Comparison of ENCODE assay signal across 8 cellular contexts in genomic region chr10:19815478-19816419, GRCh38. TPM values are rescaled to one million over a fixed set of nuclear protein-coding genes. Genes with fewer than 3 reads are reported as not detected.
DNase-seq lines count a peak whose midpoint lies in the region; ATAC-seq and TF ChIP-seq lines count a peak whose summit lies in the region.

No MANE protein-coding gene starts in this region.

- H3K4me3 Mint-ChIP-seq in nephron: peak overlapping the region; percentile 95 to 99 (median 97)
- H3K4me3 Mint-ChIP-seq in activated CD4-positive, alpha-beta memory T cell treated with anti-CD3 and anti-CD28 coated beads for 36 hours: no peak overlapping the region

- TF ChIP-seq CTCF in BE2C (IDR thresholded peaks at IDR 0.05; ENCODE audit: low read depth, low read length) (no peak), foreskin keratinocyte (conservative IDR thresholded peaks at IDR 0.05) (peak; percentile 6), nephron (IDR thresholded peaks at IDR 0.05; ENCODE audit: unreplicated experiment in 3 of 3) (no peak)

- no peaks in the 10 kb centered on the region for H3K36me3 ChIP-seq in BE2C

- peaks cover 43% of the 10 kb centered on the region for H3K4me1 Mint-ChIP-seq in nephron
- H3K4me1 Mint-ChIP-seq in activated CD4-positive, alpha-beta memory T cell treated with anti-CD3 and anti-CD28 coated beads for 36 hours (ENCODE audit: low read depth): peaks cover 5% of the 10 kb centered on the region

- no peaks in the 10 kb centered on the region for H3K4me1 ChIP-seq in BE2C
- peaks cover 6% of the 10 kb centered on the region for H3K4me1 ChIP-seq in foreskin keratinocyte

- H3K4me3 ChIP-seq in BE2C (ENCODE audit: low read depth, low read length): peak overlapping the region; percentile 80

- H3K27ac Mint-ChIP-seq in nephron: peak overlapping the region; percentile 89 to 98 (median 98)
- H3K27ac Mint-ChIP-seq in activated CD4-positive, alpha-beta memory T cell treated with anti-CD3 and anti-CD28 coated beads for 36 hours: no peak overlapping the region
- no peak overlapping the region for H3K27ac Mint-ChIP-seq in activated naive CD4-positive, alpha-beta T cell treated with anti-CD3 and anti-CD28 coated beads, Interleukin-2, amount 50 U/mL, for 72 hours

- ATAC-seq in HG03139 (IDR thresholded peaks at IDR 0.05; ENCODE audit: unreplicated experiment) (peak; percentile 35), foreskin keratinocyte (peak; percentile 69)
- no peak for ATAC-seq in activated naive CD4-positive, alpha-beta T cell treated with anti-CD3 and anti-CD28 coated beads, Interleukin-2, amount 50 U/mL, for 72 hours

- H3K9me3 ChIP-seq in BE2C: no peaks in the 10 kb centered on the region

- H3K36me3 Mint-ChIP-seq in nephron (ENCODE audit: low read depth): peaks cover 5% of the 10 kb centered on the region
- H3K36me3 Mint-ChIP-seq in activated CD4-positive, alpha-beta memory T cell treated with anti-CD3 and anti-CD28 coated beads for 36 hours: peaks cover 2% of the 10 kb centered on the region
- peaks cover 0 to 10% of the 10 kb centered on the region in 2 donors for H3K36me3 Mint-ChIP-seq in activated naive CD4-positive, alpha-beta T cell treated with anti-CD3 and anti-CD28 coated beads, Interleukin-2, amount 50 U/mL, for 72 hours

- CTCF ChIA-PET in activated CD4-positive, alpha-beta memory T cell treated with anti-CD3 and anti-CD28 coated beads for 36 hours (lab: Charles Lee): no interaction called here

- H3K27me3 Mint-ChIP-seq in nephron (ENCODE audit: low read depth): peaks cover 22% of the 10 kb centered on the region
- H3K27me3 Mint-ChIP-seq in activated CD4-positive, alpha-beta memory T cell treated with anti-CD3 and anti-CD28 coated beads for 36 hours: peaks cover 30% of the 10 kb centered on the region

- intact Hi-C loops in activated CD4-positive, alpha-beta memory T cell treated with anti-CD3 and anti-CD28 coated beads for 36 hours (cut with micrococcal nuclease): no loop called here

- peaks cover 36% of the 10 kb centered on the region for H3K27me3 ChIP-seq in BE2C
- H3K27me3 ChIP-seq in foreskin keratinocyte: peaks cover 13% of the 10 kb centered on the region

- POLR2A ChIA-PET in activated CD4-positive, alpha-beta memory T cell treated with anti-CD3 and anti-CD28 coated beads for 36 hours (lab: Charles Lee): no interaction called here

- H3K9me3 Mint-ChIP-seq in nephron: no peaks in the 10 kb centered on the region
- no peaks in the 10 kb centered on the region for H3K9me3 Mint-ChIP-seq in activated CD4-positive, alpha-beta memory T cell treated with anti-CD3 and anti-CD28 coated beads for 36 hours
- H3K9me3 Mint-ChIP-seq in activated naive CD4-positive, alpha-beta T cell treated with anti-CD3 and anti-CD28 coated beads, Interleukin-2, amount 50 U/mL, for 72 hours: no peaks in the 10 kb centered on the region

- DNase-seq in BE2C (peak; percentile 44), UCSD-AML1 (lab: John Stamatoyannopoulos, UW; ENCODE audit: unreplicated experiment) (peak; percentile 65), foreskin keratinocyte (peak; percentile 47 to 73), NCI-H187 treated with DMSO at 0.1 percent for 48 hours (lab: John Stamatoyannopoulos, UW) (no peak)
- DNase-seq in activated CD4-positive, alpha-beta memory T cell treated with anti-CD3 and anti-CD28 coated beads for 36 hours: no peak
- DNase-seq in activated naive CD4-positive, alpha-beta T cell treated with anti-CD3 and anti-CD28 coated beads, Interleukin-2, amount 50 U/mL, for 72 hours (ENCODE audit: low spot score in 2 of 2): no peak

- H3K27ac ChIP-seq in foreskin keratinocyte: no peak overlapping the region

RNA-seq across cellular contexts. Expression of gene PLXDC2, which starts 0.5 kb away (rescaled TPM):
- polyA plus RNA-seq in BE2C (2012; ENCODE audit: insufficient read depth, insufficient read length, low read depth): 0.36 TPM
- 4.2 and 5.1 TPM in 2 replicates for total RNA-seq in foreskin keratinocyte
- polyA plus RNA-seq in foreskin keratinocyte: 1.9 TPM in 2 replicates
- not detected for total RNA-seq in activated CD4-positive, alpha-beta memory T cell treated with anti-CD3 and anti-CD28 coated beads for 36 hours
- total RNA-seq in activated naive CD4-positive, alpha-beta T cell treated with anti-CD3 and anti-CD28 coated beads, Interleukin-2, amount 50 U/mL, for 72 hours: not detected

Comparison
In these comparisons a context has a peak if more than half of its experiments do, and no peak if none do; other contexts are left out.
1. DNase-seq: peak in BE2C (single experiment), UCSD-AML1 (single experiment) and foreskin keratinocyte (2 of 2); none in activated CD4-positive, alpha-beta memory T cell treated with anti-CD3 and anti-CD28 coated beads for 36 hours (single experiment), NCI-H187 treated with DMSO at 0.1 percent for 48 hours (single experiment) and activated naive CD4-positive, alpha-beta T cell treated with anti-CD3 and anti-CD28 coated beads, Interleukin-2, amount 50 U/mL, for 72 hours (0 of 2).
2. ATAC-seq: peak in HG03139 (single experiment) and foreskin keratinocyte (single experiment); none in activated naive CD4-positive, alpha-beta T cell treated with anti-CD3 and anti-CD28 coated beads, Interleukin-2, amount 50 U/mL, for 72 hours (0 of 2).
3. H3K27ac Mint-ChIP-seq: peak in nephron (3 of 3); none in activated CD4-positive, alpha-beta memory T cell treated with anti-CD3 and anti-CD28 coated beads for 36 hours (single experiment) and activated naive CD4-positive, alpha-beta T cell treated with anti-CD3 and anti-CD28 coated beads, Interleukin-2, amount 50 U/mL, for 72 hours (0 of 2).